14 cellular contexts compared by ENCODE assay signal in genomic region chr7:71868797-71869196, GRCh38.
A peak's percentile ranks its signal among the peaks of the same experiment; 100 is the strongest.
DNase-seq lines count a peak whose midpoint lies in the region; ATAC-seq, FAIRE-seq and TF ChIP-seq lines count a peak whose summit lies in the region.
"Had no signal": no experiment of that assay in that cellular context is flagged by ENCODE, and none has a peak within 500 bp of the region (broad histone marks: within the 10 kb centered on the region; RNA-seq: fewer than 3 reads in every experiment).

No MANE protein-coding gene starts in this region.

- FAIRE-seq in astrocyte (lab: Jason Lieb, UNC) (no peak), HepG2 (lab: Jason Lieb, UNC) (no peak)
- FAIRE-seq: GM18507 had no signal

- H3K9me3 ChIP-seq in astrocyte (ENCODE audit: insufficient read depth, low read depth, low read length) (no peaks in the 10 kb centered on the region), HepG2 (ENCODE audit: low read length) (no peaks in the 10 kb centered on the region)

- peak overlapping the region; percentile 92 for H3K27ac Mint-ChIP-seq in astrocyte (ENCODE audit: unreplicated experiment)
- H3K27ac Mint-ChIP-seq: activated T-helper 2 cell treated with anti-CD3 and anti-CD28 coated beads, Interferon-gamma antibody, Interleukin-2, Interleukin-4, amounts not matched to agents 10 μg/mL and 5 μg/mL and 100 μg/mL, durations not matched to agents 14 hours and 24 hours and 36 hours had no signal

- H3K27ac ChIP-seq in astrocyte (ENCODE audit: low read depth, low read length) (peak overlapping the region; percentile 44), HepG2 (ENCODE audit: extremely low read length, insufficient read depth, low read length) (no peak overlapping the region)

- no peaks in the 10 kb centered on the region for H3K27me3 Mint-ChIP-seq in astrocyte (ENCODE audit: low read depth, unreplicated experiment)

- no peak for TF ChIP-seq RAD21 in HepG2 (CRISPR knock-in tag; IDR thresholded peaks at IDR 0.05)

- no peak for ATAC-seq in HepG2
- ATAC-seq in GM21367 (IDR thresholded peaks at IDR 0.05; ENCODE audit: unreplicated experiment), result no peak
- no peak for ATAC-seq in HG02763 (IDR thresholded peaks at IDR 0.05; ENCODE audit: unreplicated experiment)
- no peak for ATAC-seq in GM21576 (IDR thresholded peaks at IDR 0.05; ENCODE audit: unreplicated experiment)
- ATAC-seq: Right ventricle myocardium inferior had no signal

- H3K27me3 ChIP-seq in astrocyte (ENCODE audit: insufficient read depth, low read length), result no peaks in the 10 kb centered on the region
- H3K27me3 ChIP-seq in HepG2 (ENCODE audit: control insufficient read depth in 1 of 2, insufficient read depth in 2 of 2, low read length in 2 of 2), result no peaks in the 10 kb centered on the region

- BruUV-seq in HepG2 (replicated peaks; lab: Mats Ljungman, UMichigan), result no TSS peak

- peak overlapping the region; percentile 45 for H3K4me3 Mint-ChIP-seq in astrocyte (ENCODE audit: unreplicated experiment)

- DNase-seq in ELF-1 (ENCODE audit: low read depth, low spot score) (peak; percentile 6), M059J (ENCODE audit: low read depth) (peak; percentile 94), astrocyte (ENCODE audit: low read depth) (peak; percentile 83), HepG2 (ENCODE audit: low spot score) (no peak)
- DNase-seq in activated CD8-positive, alpha-beta memory T cell treated with anti-CD3 and anti-CD28 coated beads, Interleukin-2, amount 50 U/mL, for 4 hours, result no peak
- DNase-seq: cerebellar nuclear complex; NCI-H2081 treated with DMSO at 0.1 percent for 48 hours; stimulated activated CD4-positive, alpha-beta T cell treated with anti-CD3 and anti-CD28 coated beads, Interleukin-12 subunit alpha, Interleukin-12 subunit beta, amount 100 ng/mL, for 4 hours had no signal

- no peak for TF ChIP-seq POLR2A in HepG2 (IDR thresholded peaks at IDR 0.05; ENCODE audit: insufficient read depth in 1 of 2, low read depth in 2 of 2, low read length in 2 of 2)

- no peak overlapping the region for H3K4me3 ChIP-seq in astrocyte (ENCODE audit: insufficient read depth, low read depth, low read length)
- H3K4me3 ChIP-seq in HepG2 (replicated peaks in 1 of 3; ENCODE audit: insufficient read depth in 1 of 3, low read depth in 2 of 3, low read length in 3 of 3), result no peak overlapping the region

- intact Hi-C loops in HepG2 (cut with micrococcal nuclease; ENCODE audit: unreplicated experiment), result no loop called here

- TF ChIP-seq CTCF in astrocyte (IDR thresholded peaks at IDR 0.05; ENCODE audit: insufficient read depth, low read depth, low read length) (no peak), HepG2 (CRISPR knock-in tag; IDR thresholded peaks at IDR 0.05) (no peak)

- H4K20me1 ChIP-seq in astrocyte (ENCODE audit: insufficient read depth, low read length), result no peaks in the 10 kb centered on the region
- no peaks in the 10 kb centered on the region for H4K20me1 ChIP-seq in HepG2 (ENCODE audit: insufficient read depth, low read length)

- H3K36me3 ChIP-seq in astrocyte (ENCODE audit: insufficient read depth, low read length) (no peaks in the 10 kb centered on the region), HepG2 (replicated peaks in 1 of 2; ENCODE audit: control insufficient read depth in 1 of 2, insufficient read depth in 2 of 2, low read length in 2 of 2) (no peaks in the 10 kb centered on the region)

- POLR2A ChIA-PET in HepG2 (lab: Yijun Ruan, JAX), result no interaction called here

- H3K9me3 Mint-ChIP-seq in astrocyte (ENCODE audit: unreplicated experiment), result peaks cover 3% of the 10 kb centered on the region

- in situ Hi-C loops in HepG2 (cut with HindIII; ENCODE audit: extremely low pct_ligation_motif_present, low pct_unique_long_range_greater_than_20kb), result no loop called here

- H3K4me2 ChIP-seq in astrocyte (ENCODE audit: low read length) (peak overlapping the region; percentile 40), HepG2 (ENCODE audit: low read depth, low read length) (no peak overlapping the region)

- peaks cover 8% of the 10 kb centered on the region for H3K4me1 Mint-ChIP-seq in astrocyte (ENCODE audit: low read depth, unreplicated experiment)

- CTCF ChIA-PET in HepG2 (lab: Yijun Ruan, JAX; ENCODE audit: low intra/inter-chr PET ratio, low total read pairs), result no interaction called here

- H3K36me3 Mint-ChIP-seq in astrocyte (ENCODE audit: low read depth, unreplicated experiment), result no peaks in the 10 kb centered on the region

- H2AFZ ChIP-seq in astrocyte (ENCODE audit: low read depth, low read length), result peak overlapping the region; percentile 55
- no peak overlapping the region for H2AFZ ChIP-seq in HepG2 (ENCODE audit: low read length)

- TF ChIP-seq EP300 in HepG2 (IDR thresholded peaks at IDR 0.05; ENCODE audit: low read depth in 2 of 2, low read length in 2 of 2) (no peak), HepG2 (CRISPR knock-in tag; IDR thresholded peaks at IDR 0.05; ENCODE audit: borderline replicate concordance) (no peak)

- H3K4me1 ChIP-seq in astrocyte (ENCODE audit: insufficient read depth, low read length) (no peaks in the 10 kb centered on the region), HepG2 (ENCODE audit: insufficient read depth, low read length) (no peaks in the 10 kb centered on the region)

- H3K79me2 ChIP-seq in astrocyte (ENCODE audit: insufficient read depth, low read length), result no peaks in the 10 kb centered on the region
- H3K79me2 ChIP-seq in HepG2 (ENCODE audit: insufficient read depth, low read length), result no peaks in the 10 kb centered on the region

- WGBS in HepG2 (ENCODE audit: low lambda C conversion rate), result 0% methylated on average over 1 of the region's 1 CpG

- H3K9ac ChIP-seq in astrocyte (ENCODE audit: low read length), result no peak overlapping the region
- H3K9ac ChIP-seq in HepG2 (ENCODE audit: insufficient read depth, low read depth, low read length), result no peak overlapping the region

TF ChIP-seq in HepG2, 621 proteins besides CTCF, POLR2A, EP300 and RAD21:
- TF ChIP-seq CBX2 (IDR thresholded peaks at IDR 0.05; ENCODE audit: low read depth, low read length), result no peak
- TF ChIP-seq CBX2 (CRISPR knock-in tag; IDR thresholded peaks at IDR 0.05; ENCODE audit: low read depth), result no peak
- TF ChIP-seq ZNF432 (CRISPR knock-in tag; IDR thresholded peaks at IDR 0.05; ENCODE audit: borderline replicate concordance), result no peak
- TF ChIP-seq GABPA (IDR thresholded peaks at IDR 0.05; ENCODE audit: low read depth, low read length), result no peak
- TF ChIP-seq GABPA (CRISPR knock-in tag; IDR thresholded peaks at IDR 0.05; ENCODE audit: low read depth), result peak; percentile 31; the same call in 1 of the 2 replicates
- TF ChIP-seq SIX4 (CRISPR knock-in tag; IDR thresholded peaks at IDR 0.05), result no peak
- TF ChIP-seq MAFF (IDR thresholded peaks at IDR 0.05; ENCODE audit: low read depth, low read length), result no peak
- TF ChIP-seq, protein P1, sequence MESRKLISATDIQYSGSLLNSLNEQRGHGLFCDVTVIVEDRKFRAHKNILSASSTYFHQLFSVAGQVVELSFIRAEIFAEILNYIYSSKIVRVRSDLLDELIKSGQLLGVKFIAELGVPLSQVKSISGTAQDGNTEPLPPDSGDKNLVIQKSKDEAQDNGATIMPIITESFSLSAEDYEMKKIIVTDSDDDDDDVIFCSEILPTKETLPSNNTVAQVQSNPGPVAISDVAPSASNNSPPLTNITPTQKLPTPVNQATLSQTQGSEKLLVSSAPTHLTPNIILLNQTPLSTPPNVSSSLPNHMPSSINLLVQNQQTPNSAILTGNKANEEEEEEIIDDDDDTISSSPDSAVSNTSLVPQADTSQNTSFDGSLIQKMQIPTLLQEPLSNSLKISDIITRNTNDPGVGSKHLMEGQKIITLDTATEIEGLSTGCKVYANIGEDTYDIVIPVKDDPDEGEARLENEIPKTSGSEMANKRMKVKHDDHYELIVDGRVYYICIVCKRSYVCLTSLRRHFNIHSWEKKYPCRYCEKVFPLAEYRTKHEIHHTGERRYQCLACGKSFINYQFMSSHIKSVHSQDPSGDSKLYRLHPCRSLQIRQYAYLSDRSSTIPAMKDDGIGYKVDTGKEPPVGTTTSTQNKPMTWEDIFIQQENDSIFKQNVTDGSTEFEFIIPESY (CRISPR knock-in tag; IDR thresholded peaks at IDR 0.05), result no peak
- no peak for TF ChIP-seq SIX1 (CRISPR knock-in tag; IDR thresholded peaks at IDR 0.05; ENCODE audit: borderline replicate concordance)
- TF ChIP-seq ZNF713 (CRISPR knock-in tag; IDR thresholded peaks at IDR 0.05), result no peak

Comparison
In these comparisons a context has a peak if more than half of its experiments do, and no peak if none do; other contexts are left out.
1. DNase-seq: peak in ELF-1 (single experiment), M059J (single experiment) and astrocyte (single experiment); none in HepG2 (single experiment) and activated CD8-positive, alpha-beta memory T cell treated with anti-CD3 and anti-CD28 coated beads, Interleukin-2, amount 50 U/mL, for 4 hours (single experiment).